Comparison of ENCODE assay signal across 17 cellular contexts in genomic region chr2:143833258-143833657, GRCh38.
DNase-seq lines count a peak whose midpoint lies in the region; ATAC-seq and TF ChIP-seq lines count a peak whose summit lies in the region.
"Had no signal": no experiment of that assay in that cellular context is flagged by ENCODE, and none has a peak within 500 bp of the region (broad histone marks: within the 10 kb centered on the region; RNA-seq: fewer than 3 reads in every experiment).

No MANE protein-coding gene starts in this region.

- H3K27me3 ChIP-seq in GM23338 (ENCODE audit: insufficient read depth) = no peaks in the 10 kb centered on the region
- H3K27me3 ChIP-seq in NT2/D1 (ENCODE audit: insufficient read depth, insufficient read length) = no peaks in the 10 kb centered on the region
- no peaks in the 10 kb centered on the region for H3K27me3 ChIP-seq in neuronal stem cell (ENCODE audit: control insufficient read depth in 3 of 3, insufficient read depth in 3 of 3, low read depth in 1 of 3, low read length in 3 of 3)
- H3K27me3 ChIP-seq: BLaER1 had no signal

- H3K4me1 Mint-ChIP-seq in GM23338 (peaks cover 7% of the 10 kb centered on the region), glutamatergic neuron (ENCODE audit: low read depth, unreplicated experiment) (peaks cover 13% of the 10 kb centered on the region)
- H3K4me1 Mint-ChIP-seq: B cell; CD4-positive, CD25-positive, alpha-beta regulatory T cell had no signal

- H3K4me2 ChIP-seq in GM23338 (peak overlapping the region; percentile 58), neuronal stem cell (ENCODE audit: insufficient read depth, low read length, poor library complexity, severe bottlenecking) (no peak overlapping the region)
- H3K4me2 ChIP-seq: BLaER1 had no signal

- H2BK15ac ChIP-seq in neuronal stem cell (ENCODE audit: low read length) = no peak overlapping the region

- H2AK5ac ChIP-seq in neuronal stem cell (ENCODE audit: low read depth, low read length) = peak overlapping the region; percentile 78

- no peak overlapping the region for H2BK120ac ChIP-seq in neuronal stem cell (ENCODE audit: low read depth, low read length)

- H3K18ac ChIP-seq in neuronal stem cell (ENCODE audit: low read length) = no peak overlapping the region

- no CpG with 5 or more reads among the region's 3 CpGs for WGBS in neuronal stem cell (ENCODE audit: extremely low coverage in 2 of 2, insufficient read length in 2 of 2, insufficient replicate concordance in 1 of 2), 2 donors

- H3K36me3 ChIP-seq in GM23338 (ENCODE audit: insufficient read depth) = no peaks in the 10 kb centered on the region
- no peaks in the 10 kb centered on the region for H3K36me3 ChIP-seq in NT2/D1 (ENCODE audit: insufficient read depth, insufficient read length, low read length)
- no peaks in the 10 kb centered on the region for H3K36me3 ChIP-seq in neuronal stem cell (replicated peaks in 1 of 2; ENCODE audit: control insufficient read depth in 2 of 2, insufficient read depth in 2 of 2, low read length in 2 of 2)
- H3K36me3 ChIP-seq: BLaER1 had no signal

- H2BK12ac ChIP-seq in neuronal stem cell (ENCODE audit: low read length) = no peak overlapping the region

- H3K4me1 ChIP-seq in GM23338 (ENCODE audit: insufficient read depth) (peaks cover 17% of the 10 kb centered on the region), NT2/D1 (ENCODE audit: insufficient read depth, insufficient read length) (no peaks in the 10 kb centered on the region), neuronal stem cell (ENCODE audit: control insufficient read depth in 2 of 2, insufficient read depth in 1 of 2, low read depth in 1 of 2, low read length in 2 of 2) (peaks cover 7 to 10% of the 10 kb centered on the region in 2 donors)
- H3K4me1 ChIP-seq: BLaER1 had no signal

- H3K36me3 Mint-ChIP-seq in GM23338 (ENCODE audit: low read depth) = no peaks in the 10 kb centered on the region
- H3K36me3 Mint-ChIP-seq in glutamatergic neuron (ENCODE audit: unreplicated experiment) = no peaks in the 10 kb centered on the region
- H3K36me3 Mint-ChIP-seq: CD4-positive, CD25-positive, alpha-beta regulatory T cell; CD8-positive, alpha-beta T cell had no signal

- ATAC-seq in GM23338 (peak; percentile 57; the same call in 2 of the 3 replicates), HG02970 (IDR thresholded peaks at IDR 0.05; ENCODE audit: low FRiP score, unreplicated experiment) (no peak), GM19328 (IDR thresholded peaks at IDR 0.05; ENCODE audit: unreplicated experiment) (no peak)
- ATAC-seq: CD8-positive, alpha-beta T cell had no signal

- peaks cover 12% of the 10 kb centered on the region; the same call in 1 of the 2 replicates for H3K9me2 ChIP-seq in GM23338 (ENCODE audit: insufficient read depth)

- H3K27ac ChIP-seq in GM23338 (ENCODE audit: low read depth) (no peak overlapping the region), neuronal stem cell (replicated peaks; ENCODE audit: low read length) (no peak overlapping the region)
- H3K27ac ChIP-seq: 22Rv1, BLaER1, C4-2B had no signal

- H3F3A ChIP-seq in GM23338 (replicated peaks; ENCODE audit: low read depth) = no peaks in the 10 kb centered on the region

- H3K14ac ChIP-seq in neuronal stem cell (ENCODE audit: low read length) = no peak overlapping the region

- no peaks in the 10 kb centered on the region for H3K9me3 ChIP-seq in NT2/D1 (ENCODE audit: insufficient read depth, low read length)
- no peaks in the 10 kb centered on the region for H3K9me3 ChIP-seq in neuronal stem cell (replicated peaks in 1 of 2; ENCODE audit: control insufficient read depth in 2 of 2, insufficient read depth in 1 of 2, low read depth in 1 of 2, low read length in 2 of 2)
- H3K9me3 ChIP-seq: BLaER1 had no signal

- H4K91ac ChIP-seq in neuronal stem cell (ENCODE audit: low read depth, low read length, poor library complexity) = no peak overlapping the region

- H2AFZ ChIP-seq in GM23338 (no peak overlapping the region; the same call in 1 of the 2 replicates), neuronal stem cell (ENCODE audit: low read length) (peak overlapping the region; percentile 40)

- H3K27me3 Mint-ChIP-seq in GM23338 (ENCODE audit: insufficient read depth, low read depth, poor library complexity) = no peaks in the 10 kb centered on the region
- H3K27me3 Mint-ChIP-seq in glutamatergic neuron (ENCODE audit: unreplicated experiment) = peaks cover 6% of the 10 kb centered on the region
- H3K27me3 Mint-ChIP-seq: B cell had no signal

- H3K4me3 ChIP-seq in GM23338 = no peak overlapping the region
- H3K4me3 ChIP-seq in NT2/D1 (ENCODE audit: insufficient read length, low read depth) = no peak overlapping the region
- no peak overlapping the region for H3K4me3 ChIP-seq in neuronal stem cell (ENCODE audit: low read length in 2 of 2)
- H3K4me3 ChIP-seq: BLaER1 had no signal

- H3K9me3 Mint-ChIP-seq in GM23338 = no peaks in the 10 kb centered on the region
- H3K9me3 Mint-ChIP-seq in glutamatergic neuron (ENCODE audit: unreplicated experiment) = peaks cover 3% of the 10 kb centered on the region
- H3K9me3 Mint-ChIP-seq: CD8-positive, alpha-beta T cell had no signal

- no peak overlapping the region for H3K4me3 Mint-ChIP-seq in GM23338
- H3K4me3 Mint-ChIP-seq in glutamatergic neuron (ENCODE audit: unreplicated experiment) = peak overlapping the region; percentile 19
- H3K4me3 Mint-ChIP-seq: B cell; CD4-positive, CD25-positive, alpha-beta regulatory T cell; CD8-positive, alpha-beta T cell had no signal

- H3K9ac ChIP-seq in NT2/D1 (ENCODE audit: insufficient read length, low read depth) (no peak overlapping the region), neuronal stem cell (ENCODE audit: low read depth, low read length, poor library complexity) (no peak overlapping the region)
- H3K9ac ChIP-seq: BLaER1 had no signal

- H3K4ac ChIP-seq in neuronal stem cell (ENCODE audit: low read length) = no peak overlapping the region

- no peaks in the 10 kb centered on the region for H3K79me1 ChIP-seq in neuronal stem cell (ENCODE audit: low read depth, low read length)

- no peaks in the 10 kb centered on the region for H3K79me2 ChIP-seq in GM23338 (replicated peaks; ENCODE audit: insufficient read depth)

- DNase-seq in GM23338 (ENCODE audit: low spot score) (peak; percentile 24), NT2/D1 (ENCODE audit: low read depth, low spot score) (peak; percentile 36), glutamatergic neuron (no peak), neuronal stem cell (ENCODE audit: low spot score) (no peak), DMS53 treated with DMSO at 0.1 percent for 48 hours (lab: John Stamatoyannopoulos, UW; ENCODE audit: unreplicated experiment) (no peak)
- DNase-seq: CD4-positive, CD25-positive, alpha-beta regulatory T cell; CD8-positive, alpha-beta T cell; DMS 273 treated with DMSO at 0.1 percent for 48 hours; DMS79 treated with DMSO at 0.1 percent for 48 hours; GF-D8; HCEC 1CT had no signal

- H2BK5ac ChIP-seq in neuronal stem cell (ENCODE audit: low read length) = no peak overlapping the region

- H4K20me1 ChIP-seq in GM23338 (replicated peaks; ENCODE audit: insufficient read depth) = no peaks in the 10 kb centered on the region
- H4K20me1 ChIP-seq: BLaER1 had no signal

- no peak overlapping the region for H3K23ac ChIP-seq in neuronal stem cell (ENCODE audit: low read depth, low read length, poor library complexity)

- H4K8ac ChIP-seq in neuronal stem cell (ENCODE audit: low read depth, low read length) = no peak overlapping the region

- H3K27ac Mint-ChIP-seq in GM23338 = no peak overlapping the region; the same call in 1 of the 2 replicates
- H3K27ac Mint-ChIP-seq in glutamatergic neuron (ENCODE audit: unreplicated experiment) = peak overlapping the region; percentile 73
- H3K27ac Mint-ChIP-seq: B cell; CD4-positive, CD25-positive, alpha-beta regulatory T cell; CD8-positive, alpha-beta T cell had no signal

- no peak for TF ChIP-seq CTCF in GM23338 (conservative IDR thresholded peaks at IDR 0.05; ENCODE audit: low read depth in 2 of 2)
- no peak for TF ChIP-seq CTCF in glutamatergic neuron (IDR thresholded peaks at IDR 0.05; ENCODE audit: partially characterized antibody, unreplicated experiment)

TF ChIP-seq in GM23338, 12 proteins besides CTCF, POLR2A, EP300 and RAD21:
- no peak for TF ChIP-seq CREB1 (CRISPR knock-in tag; IDR thresholded peaks at IDR 0.05; ENCODE audit: low read depth)
- TF ChIP-seq ZNF331 (CRISPR knock-in tag; IDR thresholded peaks at IDR 0.05; ENCODE audit: low read depth) = no peak
- no peak for TF ChIP-seq EZH2phosphoT487 (IDR thresholded peaks at IDR 0.05; ENCODE audit: unreplicated experiment)
- TF ChIP-seq ETS1 (IDR thresholded peaks at IDR 0.05) = no peak
- TF ChIP-seq EZH2 (IDR thresholded peaks at IDR 0.05; ENCODE audit: low read depth, unreplicated experiment) = no peak
- TF ChIP-seq JUNB (IDR thresholded peaks at IDR 0.05; ENCODE audit: unreplicated experiment) = no peak

Comparison
In these comparisons a context has a peak if more than half of its experiments do, and no peak if none do; other contexts are left out.
1. DNase-seq: peak in GM23338 (single experiment) and NT2/D1 (single experiment); none in glutamatergic neuron (single experiment), neuronal stem cell (single experiment) and DMS53 treated with DMSO at 0.1 percent for 48 hours (single experiment).